In genomic region chr7:2805213-2806003, GRCh38 we compare ENCODE assay signal across 20 cellular contexts. TPM values are rescaled to one million over a fixed set of nuclear protein-coding genes. Genes with fewer than 3 reads are reported as not detected.
DNase-seq lines count a peak whose midpoint lies in the region; ATAC-seq and TF ChIP-seq lines count a peak whose summit lies in the region.
"Had no signal": no experiment of that assay in that cellular context is flagged by ENCODE, and none has a peak within 500 bp of the region (broad histone marks: within the 10 kb centered on the region; RNA-seq: fewer than 3 reads in every experiment).

No MANE protein-coding gene starts in this region.

- no peak overlapping the region for H3K4me2 ChIP-seq in mesendoderm (ENCODE audit: low read length)
- H3K4me2 ChIP-seq: SK-N-SH had no signal

- H3K27ac ChIP-seq in mesendoderm (ENCODE audit: low read depth, low read length): no peak overlapping the region
- no peak overlapping the region for H3K27ac ChIP-seq in prostate gland
- H3K27ac ChIP-seq: BLaER1 treated with 17β-estradiol and CSF1 and Interleukin-3, amounts not matched to agents 10 nM and 100 nM; gastrocnemius medialis; lower lobe of right lung; suprapubic skin had no signal

- H3K4me3 ChIP-seq in mesendoderm (ENCODE audit: low read length) (no peak overlapping the region), prostate gland (no peak overlapping the region)
- H3K4me3 ChIP-seq: BLaER1 treated with 17β-estradiol and CSF1 and Interleukin-3, amounts not matched to agents 10 nM and 100 nM; gastrocnemius medialis; lower lobe of right lung; suprapubic skin had no signal

- H3K4me1 ChIP-seq in mesendoderm (ENCODE audit: control insufficient read depth, low read depth, low read length) (peaks cover 17% of the 10 kb centered on the region), prostate gland (replicated peaks) (peaks cover 6% of the 10 kb centered on the region)

- TF ChIP-seq POLR2A in prostate gland (IDR thresholded peaks at IDR 0.05): no peak

- H3K79me1 ChIP-seq in mesendoderm (ENCODE audit: low read length): peaks cover 29% of the 10 kb centered on the region

- H3K27me3 ChIP-seq in mesendoderm (ENCODE audit: insufficient read depth, low read length, poor library complexity) (no peaks in the 10 kb centered on the region), prostate gland (replicated peaks; ENCODE audit: insufficient read depth) (no peaks in the 10 kb centered on the region)
- H3K27me3 ChIP-seq: BLaER1 treated with 17β-estradiol and CSF1 and Interleukin-3, amounts not matched to agents 10 nM and 100 nM; gastrocnemius medialis; suprapubic skin had no signal

- ATAC-seq in Right ventricle myocardium inferior (peak; percentile 80), GM19023 (IDR thresholded peaks at IDR 0.05; ENCODE audit: unreplicated experiment) (no peak)
- ATAC-seq: gastrocnemius medialis, lower lobe of right lung had no signal

- no peak overlapping the region for H3K18ac ChIP-seq in mesendoderm (ENCODE audit: low read length)

- no peak overlapping the region for H2BK5ac ChIP-seq in mesendoderm (ENCODE audit: low read length)

- H3K36me3 ChIP-seq in mesendoderm (ENCODE audit: control insufficient read depth, insufficient read depth, low read length): no peaks in the 10 kb centered on the region
- no peaks in the 10 kb centered on the region for H3K36me3 ChIP-seq in prostate gland
- H3K36me3 ChIP-seq: gastrocnemius medialis, lower lobe of right lung, suprapubic skin had no signal

- no peaks in the 10 kb centered on the region for H3K9me3 ChIP-seq in prostate gland
- H3K9me3 ChIP-seq: gastrocnemius medialis, lower lobe of right lung, SK-N-SH, suprapubic skin had no signal

- H4K5ac ChIP-seq in mesendoderm (ENCODE audit: low read length): no peak overlapping the region

- DNase-seq in Right ventricle myocardium inferior (ENCODE audit: missing footprints) (no peak), cardiac septum (ENCODE audit: low spot score) (no peak), foreskin melanocyte (peak; percentile 60), mesendoderm (peak; percentile 42), OCI-M2 (lab: John Stamatoyannopoulos, UW; ENCODE audit: unreplicated experiment) (no peak), prostate gland (ENCODE audit: low spot score) (no peak), D341Med (ENCODE audit: low spot score) (no peak)
- DNase-seq: activated CD4-positive, alpha-beta T cell treated with anti-CD3 and anti-CD28 coated beads, Interleukin-2, amount 10 ng/mL, durations not matched to agents 7 days and 5 days; activated naive CD4-positive, alpha-beta T cell treated with anti-CD3 and anti-CD28 coated beads, Interleukin-2, amount 10 ng/mL, durations not matched to agents 7 days and 5 days; gastrocnemius medialis; lower lobe of right lung; NCI-H1417 treated with DMSO at 0.1 percent for 48 hours; NCI-H2171; NCI-H748 treated with DMSO at 0.1 percent for 48 hours; SK-N-SH; stimulated activated CD4-positive, alpha-beta T cell treated with anti-CD3 and anti-CD28 coated beads, Interleukin-4, amount 100 ng/mL, for 1 hour; T1000 had no signal

- H2BK120ac ChIP-seq in mesendoderm (ENCODE audit: low read depth, low read length): no peak overlapping the region

- no peak overlapping the region for H2AK5ac ChIP-seq in mesendoderm (ENCODE audit: low read length)

- no peak for TF ChIP-seq CTCF in prostate gland (IDR thresholded peaks at IDR 0.05)

- intact Hi-C loops in Right ventricle myocardium inferior (cut with DNase I): loop anchor here (2.0 kb wide), 1 partner anchor 19 kb away; no protein-coding TSS in a partner anchor
- intact Hi-C loops in cardiac septum (cut with DNase I): no loop called here
- intact Hi-C loops in prostate gland (cut with DNase I): no loop called here

- H2BK15ac ChIP-seq in mesendoderm (replicated peaks; ENCODE audit: low read depth): no peak overlapping the region

- WGBS in mesendoderm (ENCODE audit: extremely low coverage, insufficient coverage, low lambda C conversion rate): no CpG with 5 or more reads among the region's 19 CpGs
- WGBS in prostate gland: 80% methylated on average over 19 of the region's 19 CpGs

- H3K23ac ChIP-seq in mesendoderm (ENCODE audit: low read length): no peak overlapping the region

- no peak overlapping the region for H3K4ac ChIP-seq in mesendoderm (ENCODE audit: low read depth, low read length)

- H4K8ac ChIP-seq in mesendoderm (ENCODE audit: low read depth, low read length): no peak overlapping the region

- peaks cover 56% of the 10 kb centered on the region for H3K79me2 ChIP-seq in mesendoderm (ENCODE audit: control insufficient read depth, insufficient read depth, low read length)

- H3K9ac ChIP-seq in mesendoderm (ENCODE audit: low read length): no peak overlapping the region
- H3K9ac ChIP-seq: BLaER1 treated with 17β-estradiol and CSF1 and Interleukin-3, amounts not matched to agents 10 nM and 100 nM; SK-N-SH had no signal

- H3K56ac ChIP-seq in mesendoderm (ENCODE audit: low read length): no peak overlapping the region

RNA-seq across cellular contexts. Expression of gene GNA12, which starts 38.7 kb away (rescaled TPM):
- total RNA-seq in Right ventricle myocardium inferior (40.8 TPM), cardiac septum (33.7 TPM), prostate gland (100 to 1,000 TPM in 1 of 2 donors, 10 to 100 TPM in 1; 22.6 to 102 TPM)
- 46.1 TPM for polyA plus RNA-seq in mesendoderm (2013, experiment 1 of 2)
- polyA plus RNA-seq in mesendoderm (2013, experiment 2 of 2): 47.4 TPM

Comparison
In these comparisons a context has a peak if more than half of its experiments do, and no peak if none do; other contexts are left out.
1. DNase-seq: peak in foreskin melanocyte (single experiment) and mesendoderm (single experiment); none in Right ventricle myocardium inferior (single experiment), cardiac septum (single experiment), OCI-M2 (single experiment), prostate gland (single experiment) and D341Med (single experiment).